8 cellular contexts compared by ENCODE assay signal in the genomic region with DNA sequence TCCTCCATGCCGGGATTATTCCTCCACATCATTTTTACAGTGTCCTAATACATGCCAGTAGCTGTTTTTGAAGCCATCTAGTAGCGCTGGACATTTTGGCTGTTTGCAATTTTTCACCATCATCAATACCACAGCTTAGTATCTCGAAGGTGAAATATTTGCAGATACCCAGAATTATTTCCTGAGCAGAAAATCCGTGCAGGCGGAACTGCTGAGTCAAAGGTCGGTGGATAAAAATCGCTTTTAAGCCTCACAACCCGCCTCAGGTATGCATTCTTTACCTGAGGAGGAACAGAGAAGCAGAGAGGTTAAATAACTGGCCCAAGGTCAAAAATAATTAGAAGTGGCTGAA. TPM values are rescaled to one million over a fixed set of nuclear protein-coding genes. Genes with fewer than 3 reads are reported as not detected.
DNase-seq lines count a peak whose midpoint lies in the region; ATAC-seq and TF ChIP-seq lines count a peak whose summit lies in the region.

No MANE protein-coding gene starts in this region.

- peaks cover 33% of the 10 kb centered on the region for H3K4me1 Mint-ChIP-seq in activated B cell treated with CpG ODN at 0.5 μM for 24 hours

- H3K27me3 ChIP-seq in left ventricle myocardium inferior (ENCODE audit: low read depth) (no peaks in the 10 kb centered on the region), hepatocyte (no peaks in the 10 kb centered on the region)

- H3K27me3 Mint-ChIP-seq in activated B cell treated with CpG ODN at 0.5 μM for 24 hours = no peaks in the 10 kb centered on the region

- H3K4me2 ChIP-seq in hepatocyte = peak overlapping the region; percentile 82

- no peaks in the 10 kb centered on the region for H3K9me3 ChIP-seq in left ventricle myocardium inferior (replicated peaks)
- H3K9me3 ChIP-seq in hepatocyte (ENCODE audit: low read depth) = no peaks in the 10 kb centered on the region

- POLR2A ChIA-PET in activated B cell treated with CpG ODN at 0.5 μM for 24 hours (lab: Charles Lee) = interaction anchor here (0.7 kb wide), 2 partner anchors 187 to 220 kb away, joined by 4 to 5 read pairs; no protein-coding TSS in a partner anchor

- H3K9me3 Mint-ChIP-seq in activated B cell treated with CpG ODN at 0.5 μM for 24 hours = no peaks in the 10 kb centered on the region

- CTCF ChIA-PET in activated B cell treated with CpG ODN at 0.5 μM for 24 hours (lab: Charles Lee) = interaction anchor here (0.7 kb wide), 1 partner anchor 75 kb away, joined by 4 read pairs; no protein-coding TSS in a partner anchor

- peak overlapping the region; percentile 98 for H3K27ac ChIP-seq in left ventricle myocardium inferior (replicated peaks)
- peak overlapping the region; percentile 98 for H3K27ac ChIP-seq in hepatocyte

- H3K9me2 ChIP-seq in hepatocyte (replicated peaks; ENCODE audit: insufficient read depth) = no peaks in the 10 kb centered on the region

- H3K36me3 Mint-ChIP-seq in activated B cell treated with CpG ODN at 0.5 μM for 24 hours (ENCODE audit: low read depth) = peaks cover 29% of the 10 kb centered on the region

- H3K4me3 ChIP-seq in left ventricle myocardium inferior (peak overlapping the region; percentile 91), hepatocyte (peak overlapping the region; percentile 97)

- no peak for ATAC-seq in activated B cell treated with CpG ODN at 0.5 μM for 24 hours (ENCODE audit: low read depth)
- no peak for ATAC-seq in GM18870 (IDR thresholded peaks at IDR 0.05; ENCODE audit: unreplicated experiment)

- TF ChIP-seq CTCF in left ventricle myocardium inferior (IDR thresholded peaks at IDR 0.05; ENCODE audit: borderline replicate concordance) = no peak
- no peak for TF ChIP-seq CTCF in activated B cell treated with CpG ODN at 0.5 μM for 24 hours (IDR thresholded peaks at IDR 0.05)
- TF ChIP-seq CTCF in hepatocyte (IDR thresholded peaks at IDR 0.05; ENCODE audit: poor library complexity) = no peak

- H3K4me1 ChIP-seq in left ventricle myocardium inferior (peaks cover 45% of the 10 kb centered on the region), hepatocyte (ENCODE audit: insufficient read depth) (peaks cover 15% of the 10 kb centered on the region)

- peaks cover 45% of the 10 kb centered on the region for H3K79me2 ChIP-seq in hepatocyte

- peak overlapping the region; percentile 96 for H2AFZ ChIP-seq in hepatocyte

- intact Hi-C loops in left ventricle myocardium inferior (cut with micrococcal nuclease) (no loop called here), cardiac septum (cut with DNase I) (no loop called here), activated B cell treated with CpG ODN at 0.5 μM for 24 hours (cut with micrococcal nuclease) (loop anchor here (1.0 to 2.0 kb wide), 5 partner anchors 66 to 1580 kb away; partner anchors contain the start of genes DCTN5, PALB2, RBBP6 and USP31)

- peak overlapping the region; percentile 93 for H3K4me3 Mint-ChIP-seq in activated B cell treated with CpG ODN at 0.5 μM for 24 hours

- H3K36me3 ChIP-seq in left ventricle myocardium inferior = peaks cover 14% of the 10 kb centered on the region
- H3K36me3 ChIP-seq in hepatocyte (replicated peaks; ENCODE audit: insufficient read depth, low read depth) = no peaks in the 10 kb centered on the region

- peak overlapping the region; percentile 95 for H3K27ac Mint-ChIP-seq in activated B cell treated with CpG ODN at 0.5 μM for 24 hours

- H4K20me1 ChIP-seq in hepatocyte (ENCODE audit: insufficient read depth, poor library complexity, severe bottlenecking) = peaks cover 39% of the 10 kb centered on the region

- WGBS in hepatocyte (ENCODE audit: low lambda C conversion rate, missing lambda C conversion rate) = 13% methylated on average over 8 of the region's 8 CpGs

- DNase-seq in left ventricle myocardium inferior (no peak), cardiac septum (ENCODE audit: low spot score) (no peak), activated B cell treated with CpG ODN at 0.5 μM for 24 hours (no peak), hepatocyte (ENCODE audit: low spot score) (no peak), COR-L47 (lab: John Stamatoyannopoulos, UW) (no peak), NCI-H1092 (lab: John Stamatoyannopoulos, UW) (no peak)
- peak; percentile 10 for DNase-seq in stimulated activated CD4-positive, alpha-beta T cell treated with anti-CD3 and anti-CD28 coated beads, Interleukin-4, amount 100 ng/mL, for 24 hours

RNA-seq across cellular contexts. Expression of gene TNRC6A, which starts 0.6 kb away (rescaled TPM):
- total RNA-seq in left ventricle myocardium inferior (34.3 TPM), cardiac septum (35.6 TPM), activated B cell treated with CpG ODN at 0.5 μM for 24 hours (57.9 and 68.5 TPM in 2 replicates), hepatocyte (19.3 and 52.8 TPM in 2 replicates)
- 17.1 and 25.2 TPM in 2 replicates for polyA plus RNA-seq in hepatocyte
